34 cellular contexts compared by ENCODE assay signal in genomic region chr2:47180531-47180930, GRCh38. TPM values are rescaled to one million over a fixed set of nuclear protein-coding genes. Genes with fewer than 3 reads are reported as not detected.
"Had no signal": no experiment of that assay in that cellular context is flagged by ENCODE, and none has a peak within 500 bp of the region (broad histone marks: within the 10 kb centered on the region; RNA-seq: fewer than 3 reads in every experiment).

No MANE protein-coding gene starts in this region.

- H3K9me3 ChIP-seq: left lung, lower lobe of right lung, pancreas, prostate gland, stomach, testis, thyroid gland, transverse colon, vagina had no signal

- DNase-seq: hypothalamus; immature natural killer cell; kidney; left colon; left lung; lower lobe of right lung; mammary epithelial cell; mesendoderm; naive B cell; natural killer cell; nephron progenitor cell; nucleus accumbens; pancreas; posterior cingulate gyrus; retina; right cardiac atrium; stimulated activated CD4-positive, alpha-beta T cell treated with anti-CD3 and anti-CD28 coated beads, Interleukin-12 subunit alpha, Interleukin-12 subunit beta, amount 100 ng/mL, for 4 hours; stimulated activated CD4-positive, alpha-beta T cell treated with anti-CD3 and anti-CD28 coated beads, Interleukin-15, amount 100 ng/mL, for 24 hours; stimulated activated CD4-positive, alpha-beta T cell treated with anti-CD3 and anti-CD28 coated beads, Interleukin-2, amount 100 ng/mL, for 24 hours; stimulated activated CD4-positive, alpha-beta T cell treated with anti-CD3 and anti-CD28 coated beads, Interleukin-4, amount 100 ng/mL, for 1 hour; stimulated activated naive B cell treated with anti-CD40 and anti-IgM and Interleukin-4, amounts not matched to agents 10 μg/mL and 1 μg/mL and 100 μg/mL, for 72 hours; stimulated activated naive CD8-positive, alpha-beta T cell treated with anti-CD3 and anti-CD28 coated beads, Interleukin-15, Interleukin-2, amounts not matched to agents 100 U/mL and 50 U/mL, for 24 hours; stomach; testis; thyroid gland; transverse colon; upper lobe of left lung had no signal

- H3K4me1 ChIP-seq: lower lobe of right lung, prostate gland, testis, thyroid gland had no signal

- H3K36me3 ChIP-seq: left lung, lower lobe of right lung, pancreas, prostate gland, stomach, thyroid gland, transverse colon, upper lobe of left lung, vagina had no signal

- H3K9me3 Mint-ChIP-seq: mesothelial cell of epicardium; natural killer cell; stimulated activated naive B cell treated with anti-CD40 and anti-IgM and Interleukin-4, amounts not matched to agents 10 μg/mL and 1 μg/mL and 100 μg/mL, for 72 hours had no signal

- H3K27ac ChIP-seq: lower lobe of right lung, pancreas, prostate gland, skin epidermis, stomach, testis, thyroid gland, transverse colon, upper lobe of left lung, vagina had no signal

- H3K4me3 Mint-ChIP-seq: immature natural killer cell; mesothelial cell of epicardium; naive B cell; natural killer cell; nephron progenitor cell; stimulated activated naive B cell treated with anti-CD40 and anti-IgM and Interleukin-4, amounts not matched to agents 10 μg/mL and 1 μg/mL and 100 μg/mL, for 72 hours had no signal

- H3K36me3 Mint-ChIP-seq: immature natural killer cell, mesothelial cell of epicardium, natural killer cell had no signal

- ATAC-seq: left colon; left lung; lower lobe of right lung; natural killer cell; pancreas; right cardiac atrium; sciatic nerve; stimulated activated naive B cell treated with anti-CD40 and anti-IgM and Interleukin-4, amounts not matched to agents 10 μg/mL and 1 μg/mL and 100 μg/mL, for 72 hours; stimulated activated naive CD8-positive, alpha-beta T cell treated with anti-CD3 and anti-CD28 coated beads, Interleukin-15, Interleukin-2, amounts not matched to agents 100 U/mL and 50 U/mL, for 24 hours had no signal

- H3K4me3 ChIP-seq: left lung, lower lobe of right lung, pancreas, prostate gland, skin epidermis, stomach, testis, thyroid gland, transverse colon, upper lobe of left lung, vagina had no signal

- H3K27ac Mint-ChIP-seq: mesothelial cell of epicardium; natural killer cell; nephron progenitor cell; stimulated activated naive B cell treated with anti-CD40 and anti-IgM and Interleukin-4, amounts not matched to agents 10 μg/mL and 1 μg/mL and 100 μg/mL, for 72 hours had no signal

- H3K27me3 ChIP-seq: left lung, pancreas, stomach, testis, thyroid gland, transverse colon, upper lobe of left lung, vagina had no signal

RNA-seq across cellular contexts. Expression of gene STPG4, which starts 25.4 kb away (rescaled TPM):
- total RNA-seq: kidney, mesothelial cell of epicardium, pancreas, stomach, urinary bladder had no signal
- polyA plus RNA-seq: liver, mammary epithelial cell, pancreas, right cardiac atrium, stomach had no signal
